ENCODE assay signal across 30 cellular contexts in the genomic region with DNA sequence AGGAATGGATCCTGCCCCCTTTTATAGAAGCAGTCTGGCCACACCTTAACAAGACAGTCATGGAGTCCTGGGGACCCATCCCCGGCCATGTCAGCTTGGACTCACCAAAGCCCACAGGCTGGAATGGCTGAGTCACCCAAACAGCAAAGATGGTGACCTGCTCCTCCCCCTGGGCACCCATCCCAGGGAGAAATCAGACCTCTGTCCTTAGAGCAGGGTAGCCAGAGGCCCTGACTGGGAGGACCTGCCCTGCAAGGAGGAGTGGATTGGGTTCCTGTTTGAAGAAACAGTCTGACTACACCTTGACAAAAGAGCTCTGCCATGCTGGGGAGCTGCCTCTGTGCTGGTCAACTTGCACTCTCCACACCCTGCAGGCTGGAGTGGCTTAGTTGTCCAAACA. TPM values are rescaled to one million over a fixed set of nuclear protein-coding genes. Genes with fewer than 3 reads are reported as not detected.
DNase-seq lines count a peak whose midpoint lies in the region; ATAC-seq, FAIRE-seq and TF ChIP-seq lines count a peak whose summit lies in the region.
"Had no signal": no experiment of that assay in that cellular context is flagged by ENCODE, and none has a peak within 500 bp of the region (broad histone marks: within the 10 kb centered on the region; RNA-seq: fewer than 3 reads in every experiment).

No MANE protein-coding gene starts in this region.

- H4K8ac ChIP-seq in IMR-90 (ENCODE audit: low read depth in 2 of 2, low read length in 2 of 2) = no peak overlapping the region

- no peak overlapping the region for H3K56ac ChIP-seq in IMR-90 (ENCODE audit: extremely low read depth, insufficient read depth, low read length)

- no peak overlapping the region for H3K23ac ChIP-seq in IMR-90 (ENCODE audit: low read depth, low read length)

- no peak overlapping the region for H2BK120ac ChIP-seq in IMR-90 (ENCODE audit: low read depth, low read length)

- H4K91ac ChIP-seq in IMR-90 (ENCODE audit: insufficient read depth, low read depth, low read length) = no peak overlapping the region

- in situ Hi-C loops in IMR-90 (cut with MboI; ENCODE audit: low sequenced_read_pairs) = no loop called here

- no peak overlapping the region for H2AK5ac ChIP-seq in IMR-90 (ENCODE audit: low read depth, low read length)

- no peak overlapping the region for H3K4ac ChIP-seq in IMR-90 (ENCODE audit: low read depth, low read length)

- H4K5ac ChIP-seq in IMR-90 (ENCODE audit: low read depth, low read length) = no peak overlapping the region

- WGBS in IMR-90 (ENCODE audit: extremely low coverage in 2 of 2, insufficient read length in 1 of 2), 2 experiments = no CpG with 5 or more reads among the region's 1 CpG

- no peaks in the 10 kb centered on the region for H3K79me2 ChIP-seq in osteoblast (ENCODE audit: insufficient read depth, low read length)

- no peak overlapping the region for H3K18ac ChIP-seq in IMR-90 (ENCODE audit: low read depth, low read length)

- no peak overlapping the region for H2BK20ac ChIP-seq in IMR-90 (ENCODE audit: low read depth, low read length)

- no peaks in the 10 kb centered on the region for H3K9me1 ChIP-seq in IMR-90 (ENCODE audit: insufficient read depth, low read length)

- H3K9me3 ChIP-seq in IMR-90 (ENCODE audit: control insufficient read depth, insufficient read depth, low read length) (no peaks in the 10 kb centered on the region; the same call in 1 of the 2 replicates), osteoblast (ENCODE audit: low read depth, low read length) (no peaks in the 10 kb centered on the region)
- H3K9me3 ChIP-seq: upper lobe of left lung had no signal

- no peak overlapping the region for H3K9ac ChIP-seq in IMR-90 (ENCODE audit: low read depth, low read length)
- H3K9ac ChIP-seq: BLaER1 had no signal

- no peak for TF ChIP-seq RAD21 in IMR-90 (IDR thresholded peaks at IDR 0.05; ENCODE audit: low read length)

- intact Hi-C loops in IMR-90 (cut with micrococcal nuclease) (no loop called here), sciatic nerve (cut with DNase I) (no loop called here)

- DNase-seq in ELR (ENCODE audit: low read depth) (peak; percentile 24), IMR-90 (peak; percentile 6), bronchial epithelial cell (ENCODE audit: low read depth) (peak; percentile 36), osteoblast (ENCODE audit: insufficient read length, low spot score, missing footprints) (peak; percentile 17), NCI-H1436 (lab: John Stamatoyannopoulos, UW) (no peak), sciatic nerve (ENCODE audit: low spot score) (no peak)
- DNase-seq: activated effector memory CD4-positive, alpha-beta T cell treated with anti-CD3 and anti-CD28 coated beads, Interleukin-2, amount 50 U/mL, for 16 hours; activated T-cell treated with anti-CD3 and anti-CD28 coated beads for 4 hours; COR-L47; DMS79; effector CD8-positive, alpha-beta T cell; foreskin melanocyte; heart right ventricle; mucosa of descending colon; NCI-H2029 treated with DMSO at 0.1 percent for 48 hours; sigmoid colon; stimulated activated CD4-positive, alpha-beta T cell treated with anti-CD3 and anti-CD28 coated beads, Interleukin-4, amount 100 ng/mL, for 4 hours; substantia nigra; T-helper 17 cell had no signal

- H3K27ac ChIP-seq in IMR-90 (ENCODE audit: insufficient read depth, low read length) (no peak overlapping the region), osteoblast (ENCODE audit: low read depth, low read length) (no peak overlapping the region)
- H3K27ac ChIP-seq: BLaER1, heart right ventricle, RWPE1, sigmoid colon, SK-N-MC, upper lobe of left lung had no signal

- H3K27me3 ChIP-seq in IMR-90 (ENCODE audit: control insufficient read depth, insufficient read depth, low read length) = no peaks in the 10 kb centered on the region
- H3K27me3 ChIP-seq in bronchial epithelial cell (ENCODE audit: control insufficient read depth, insufficient read depth, low read length) = no peaks in the 10 kb centered on the region
- H3K27me3 ChIP-seq in osteoblast (ENCODE audit: insufficient read depth, low read length) = no peaks in the 10 kb centered on the region
- H3K27me3 ChIP-seq: BLaER1, heart right ventricle, sigmoid colon, upper lobe of left lung had no signal

- ATAC-seq in IMR-90 (ENCODE audit: low read depth) (peak; percentile 24), sciatic nerve (no peak), GM18519 (IDR thresholded peaks at IDR 0.05; ENCODE audit: low FRiP score, unreplicated experiment) (no peak)
- ATAC-seq: mucosa of descending colon; stimulated activated memory B cell treated with anti-CD40 and anti-IgM and Interleukin-4, amounts not matched to agents 10 μg/mL and 1 μg/mL and 100 μg/mL, for 72 hours; T-helper 17 cell had no signal

- H3K14ac ChIP-seq in IMR-90 (replicated peaks; ENCODE audit: low read depth, low read length) = no peak overlapping the region

- H3K36me3 ChIP-seq in IMR-90 (ENCODE audit: control insufficient read depth, insufficient read depth, low read length) = no peaks in the 10 kb centered on the region
- no peaks in the 10 kb centered on the region for H3K36me3 ChIP-seq in bronchial epithelial cell (ENCODE audit: control insufficient read depth, insufficient read depth, low read length)
- H3K36me3 ChIP-seq in osteoblast (ENCODE audit: insufficient read depth, low read length) = no peaks in the 10 kb centered on the region
- H3K36me3 ChIP-seq: BLaER1, heart right ventricle, sigmoid colon, upper lobe of left lung had no signal

- H2AFZ ChIP-seq in IMR-90 (replicated peaks; ENCODE audit: low read length, poor library complexity) (peak overlapping the region; percentile 43), osteoblast (ENCODE audit: low read length) (peak overlapping the region; percentile 56)

- TF ChIP-seq CTCF in IMR-90 (conservative IDR thresholded peaks at IDR 0.05; ENCODE audit: low read depth, low read length) = no peak
- TF ChIP-seq CTCF in bronchial epithelial cell (IDR thresholded peaks at IDR 0.05; ENCODE audit: insufficient read depth, low read length, severe bottlenecking) = no peak
- no peak for TF ChIP-seq CTCF in osteoblast (IDR thresholded peaks at IDR 0.05; ENCODE audit: extremely low read depth, low read depth, low read length)

- dilution Hi-C loops in IMR-90 (cut with HindIII; ENCODE audit: low sequenced_read_pairs, unreplicated experiment) = no loop called here

- TF ChIP-seq POLR2A in IMR-90 (IDR thresholded peaks at IDR 0.05; ENCODE audit: low read depth, low read length) = no peak

- H4K20me1 ChIP-seq in IMR-90 (ENCODE audit: insufficient read depth, low read length) (no peaks in the 10 kb centered on the region), osteoblast (ENCODE audit: insufficient read depth, low read length) (no peaks in the 10 kb centered on the region)
- H4K20me1 ChIP-seq: BLaER1 had no signal

- H3K4me3 ChIP-seq in IMR-90 (ENCODE audit: insufficient read depth, low read depth, low read length) (no peak overlapping the region), bronchial epithelial cell (ENCODE audit: low read depth, low read length) (no peak overlapping the region), osteoblast (ENCODE audit: insufficient read depth, low read length) (no peak overlapping the region)
- H3K4me3 ChIP-seq: BLaER1, heart right ventricle, lung, mucosa of descending colon, sigmoid colon, SK-N-MC, upper lobe of left lung had no signal

- CTCF ChIA-PET in IMR-90 (lab: Yijun Ruan, JAX) = interaction anchor here (0.9 kb wide), 2 partner anchors 8 to 46 kb away, joined by 3 to 5 read pairs; no protein-coding TSS in a partner anchor

- no peak overlapping the region for H3K4me2 ChIP-seq in IMR-90 (ENCODE audit: low read depth, low read length)
- H3K4me2 ChIP-seq in osteoblast (ENCODE audit: insufficient read depth, low read length) = no peak overlapping the region
- H3K4me2 ChIP-seq: BLaER1 had no signal

- peak; percentile 50 for FAIRE-seq in bronchial epithelial cell (lab: Jason Lieb, UNC)
- FAIRE-seq: GM18507 had no signal

- BruUV-seq in IMR-90 (replicated peaks; lab: Mats Ljungman, UMichigan) = no TSS peak

- H3K79me1 ChIP-seq in IMR-90 (ENCODE audit: low read depth in 1 of 2, low read length in 2 of 2) = no peaks in the 10 kb centered on the region

- no peak overlapping the region for H2BK15ac ChIP-seq in IMR-90 (ENCODE audit: low read depth, low read length)

- H3K4me1 ChIP-seq in IMR-90 (ENCODE audit: control insufficient read depth, insufficient read depth, low read length) (no peaks in the 10 kb centered on the region), osteoblast (ENCODE audit: insufficient read depth, low read length) (no peaks in the 10 kb centered on the region)
- H3K4me1 ChIP-seq: BLaER1, upper lobe of left lung had no signal

- no peak overlapping the region for H2AK9ac ChIP-seq in IMR-90 (replicated peaks; ENCODE audit: low read depth, low read length, poor library complexity)

- POLR2A ChIA-PET in IMR-90 (lab: Charles Lee; ENCODE audit: unreplicated experiment) = no interaction called here

- H2BK5ac ChIP-seq in IMR-90 (ENCODE audit: low read depth, low read length, poor library complexity, severe bottlenecking) = no peak overlapping the region

TF ChIP-seq in IMR-90, 13 proteins besides CTCF, POLR2A, EP300 and RAD21:
- TF ChIP-seq RFX5 (IDR thresholded peaks at IDR 0.05; ENCODE audit: low read depth, low read length) = no peak
- no peak for TF ChIP-seq MAZ (IDR thresholded peaks at IDR 0.05; ENCODE audit: borderline replicate concordance, low read depth, low read length)
- no peak for TF ChIP-seq RCOR1 (IDR thresholded peaks at IDR 0.05; ENCODE audit: insufficient replicate concordance, low read length)
- no peak for TF ChIP-seq FOS (IDR thresholded peaks at IDR 0.05; ENCODE audit: low read depth, low read length)

RNA-seq across cellular contexts. Expression of gene MGP, which starts 16.7 kb away (rescaled TPM):
- total RNA-seq in IMR-90 (2012; rRNA removed) (0.56 and 1.4 TPM in 2 replicates), bronchial epithelial cell (0.79 TPM in 1 of 2 replicates, not detected in the other), osteoblast (8.0 and 16.8 TPM in 2 replicates), sciatic nerve (1,381 TPM)
- polyA plus RNA-seq in IMR-90 (2012; rRNA removed) = 1.9 and 2.7 TPM in 2 replicates
- polyA plus RNA-seq in IMR-90 (2012; cell fraction: cytosol; rRNA removed) = 0.65 and 1.2 TPM in 2 replicates
- polyA plus RNA-seq in IMR-90 (2012; cell fraction: nucleus; rRNA removed; ENCODE audit: low replicate concordance) = 0.10 and 0.57 TPM in 2 replicates
- total RNA-seq: neural crest cell had no signal

RNA-seq across cellular contexts. Expression of gene ART4, which starts 25.6 kb away (rescaled TPM):
- total RNA-seq in IMR-90 (2012; rRNA removed) (not detected in 2 replicates), bronchial epithelial cell (not detected in 2 replicates), osteoblast (not detected in 2 replicates), sciatic nerve (0.80 TPM)
- not detected in 2 replicates for polyA plus RNA-seq in IMR-90 (2012; rRNA removed)
- polyA plus RNA-seq in IMR-90 (2012; cell fraction: cytosol; rRNA removed) = not detected in 2 replicates
- polyA plus RNA-seq in IMR-90 (2012; cell fraction: nucleus; rRNA removed; ENCODE audit: low replicate concordance) = not detected in 2 replicates
- total RNA-seq: epithelial cell of proximal tubule, neural crest cell had no signal
- polyA plus RNA-seq: AG04450 had no signal

RNA-seq across cellular contexts. Expression of gene SMCO3, which starts 54.9 kb away (rescaled TPM):
- total RNA-seq in IMR-90 (2012; rRNA removed) (under 0.01 TPM in 2 replicates), bronchial epithelial cell (not detected in 2 replicates), osteoblast (under 0.01 TPM in 1 of 2 replicates, not detected in the other), sciatic nerve (21.0 TPM)
- polyA plus RNA-seq in IMR-90 (2012; rRNA removed) = 0.07 TPM in 1 of 2 replicates, not detected in the other
- not detected in 2 replicates for polyA plus RNA-seq in IMR-90 (2012; cell fraction: cytosol; rRNA removed)
- polyA plus RNA-seq in IMR-90 (2012; cell fraction: nucleus; rRNA removed; ENCODE audit: low replicate concordance) = not detected in 2 replicates
- total RNA-seq: epithelial cell of proximal tubule, mucosa of descending colon, neural crest cell, T-helper 17 cell had no signal

Comparison
In these comparisons a context has a peak if more than half of its experiments do, and no peak if none do; other contexts are left out.
1. DNase-seq: peak in ELR (single experiment), IMR-90 (single experiment), bronchial epithelial cell (single experiment) and osteoblast (single experiment); none in NCI-H1436 (single experiment) and sciatic nerve (single experiment).
2. RNA of gene MGP, which starts 16.7 kb away (total RNA-seq): 1,381 TPM in sciatic nerve (single experiment); 8.0 to 16.8 TPM in osteoblast, 0.56 to 1.4 TPM in IMR-90 and 0.79 TPM in bronchial epithelial cell; every median in the first group is over 10 times any median in the second.
3. RNA of gene SMCO3, which starts 54.9 kb away (total RNA-seq): 21.0 TPM in sciatic nerve (single experiment); under 0.01 TPM in IMR-90, not detected in bronchial epithelial cell and under 0.01 TPM in osteoblast; every median in the first group is over 10 times any median in the second.